ENCODE assay signal across 14 cellular contexts in the genomic region with DNA sequence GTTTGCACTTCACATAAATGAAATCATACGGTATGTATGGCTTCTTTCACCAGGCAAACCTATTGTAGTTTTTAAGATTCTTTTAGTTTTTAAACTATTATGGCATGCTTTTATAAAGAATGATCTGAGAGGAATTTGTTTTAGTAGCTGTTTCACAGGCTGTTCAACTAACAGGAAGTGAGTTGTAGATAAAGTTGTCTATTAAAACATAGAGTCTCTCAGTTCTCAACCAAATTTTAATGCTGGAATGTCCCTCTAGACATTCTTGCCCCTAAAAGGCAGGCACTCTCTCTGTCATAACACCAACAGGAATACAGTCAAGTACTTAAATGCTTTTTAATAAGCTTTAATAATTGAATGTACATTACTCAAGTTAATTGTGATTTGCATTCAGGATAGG.
A peak's percentile ranks its signal among the peaks of the same experiment; 100 is the strongest.
DNase-seq lines count a peak whose midpoint lies in the region; ATAC-seq, FAIRE-seq and TF ChIP-seq lines count a peak whose summit lies in the region.
"Had no signal": no experiment of that assay in that cellular context is flagged by ENCODE, and none has a peak within 500 bp of the region (broad histone marks: within the 10 kb centered on the region; RNA-seq: fewer than 3 reads in every experiment).

No MANE protein-coding gene starts in this region.

- peaks cover 22% of the 10 kb centered on the region for H3K4me1 Mint-ChIP-seq in astrocyte (ENCODE audit: low read depth, unreplicated experiment)

- intact Hi-C loops in heart left ventricle (cut with DNase I) (no loop called here), Right ventricle myocardium superior (cut with DNase I) (no loop called here), testis (cut with DNase I; ENCODE audit: low total_unique reads) (no loop called here)

- H4K20me1 ChIP-seq in astrocyte (ENCODE audit: insufficient read depth, low read length), result no peaks in the 10 kb centered on the region

- ATAC-seq in heart left ventricle, result peak in 1 of 4 donors; percentile 39
- ATAC-seq in Right ventricle myocardium superior (ENCODE audit: poor library complexity), result no peak
- ATAC-seq in GM21825 (IDR thresholded peaks at IDR 0.05; ENCODE audit: unreplicated experiment), result no peak

- no peak for DNase-seq in heart left ventricle
- no peak for DNase-seq in Right ventricle myocardium superior
- peak; percentile 46 for DNase-seq in astrocyte (ENCODE audit: low read depth)
- DNase-seq in hepatic stellate cell (ENCODE audit: low spot score), result peak; percentile 21
- DNase-seq in urothelium cell line (ENCODE audit: low spot score), result no peak
- DNase-seq in A172 (ENCODE audit: low spot score), result no peak
- no peak for DNase-seq in testis
- DNase-seq: activated CD4-positive, alpha-beta T cell treated with anti-CD3 and anti-CD28 coated beads for 48 hours; hippocampal formation had no signal

- H3K36me3 ChIP-seq in heart left ventricle (no peaks in the 10 kb centered on the region), astrocyte (ENCODE audit: insufficient read depth, low read length) (peaks cover 2% of the 10 kb centered on the region), testis (ENCODE audit: low read depth, missing control alignments) (no peaks in the 10 kb centered on the region)

- TF ChIP-seq POLR2A in heart left ventricle (IDR thresholded peaks at IDR 0.05) (no peak), testis (IDR thresholded peaks at IDR 0.05) (no peak)

- no peak overlapping the region for H3K4me3 Mint-ChIP-seq in astrocyte (ENCODE audit: unreplicated experiment)
- H3K4me3 Mint-ChIP-seq: activated T-helper 1 cell treated with anti-CD3 and anti-CD28 coated beads, Interleukin-12 subunit alpha, Interleukin-12 subunit beta, Interleukin-2, Interleukin-4 antibody, amounts not matched to agents 30 ng/mL and 10 ng/mL and 1 ng/mL, durations not matched to agents 14 hours and 24 hours and 36 hours; type B pancreatic cell had no signal

- no peak overlapping the region for H3K4me3 ChIP-seq in heart left ventricle
- H3K4me3 ChIP-seq in astrocyte (ENCODE audit: insufficient read depth, low read depth, low read length), result no peak overlapping the region
- no peak overlapping the region for H3K4me3 ChIP-seq in testis
- H3K4me3 ChIP-seq: lung had no signal

- H3K27me3 ChIP-seq in heart left ventricle (no peaks in the 10 kb centered on the region), astrocyte (ENCODE audit: insufficient read depth, low read length) (no peaks in the 10 kb centered on the region), testis (no peaks in the 10 kb centered on the region)

- no peaks in the 10 kb centered on the region for H3K27me3 Mint-ChIP-seq in astrocyte (ENCODE audit: low read depth, unreplicated experiment)
- H3K27me3 Mint-ChIP-seq: type B pancreatic cell had no signal

- H3K4me2 ChIP-seq in astrocyte (ENCODE audit: low read length), result peak overlapping the region; percentile 50

- TF ChIP-seq CTCF in heart left ventricle (IDR thresholded peaks at IDR 0.05) (no peak), astrocyte (IDR thresholded peaks at IDR 0.05; ENCODE audit: insufficient read depth, low read depth, low read length) (no peak), testis (IDR thresholded peaks at IDR 0.05) (no peak)

- H3K27ac Mint-ChIP-seq in astrocyte (ENCODE audit: unreplicated experiment), result peak overlapping the region; percentile 86
- H3K27ac Mint-ChIP-seq: activated T-helper 1 cell treated with anti-CD3 and anti-CD28 coated beads, Interleukin-12 subunit alpha, Interleukin-12 subunit beta, Interleukin-2, Interleukin-4 antibody, amounts not matched to agents 30 ng/mL and 10 ng/mL and 1 ng/mL, durations not matched to agents 14 hours and 24 hours and 36 hours; type B pancreatic cell had no signal

- H3K27ac ChIP-seq in heart left ventricle (peak overlapping the region in 9 of 12 donors; percentile 5 to 63 (median 31)), astrocyte (ENCODE audit: low read depth, low read length) (peak overlapping the region; percentile 78), testis (peak overlapping the region in 1 of 2 donors; percentile 43)

- H3K4me1 ChIP-seq in heart left ventricle (peaks cover 0 to 31% (median 10%) of the 10 kb centered on the region in 12 donors), astrocyte (ENCODE audit: insufficient read depth, low read length) (peaks cover 12% of the 10 kb centered on the region), testis (peaks cover 16% of the 10 kb centered on the region)

- H2AFZ ChIP-seq in astrocyte (ENCODE audit: low read depth, low read length), result peak overlapping the region; percentile 15

- WGBS in heart left ventricle, 4 donors, result 49 to 63% (median 56%) methylated on average over 1 of the region's 1 CpG
- WGBS in testis, 2 donors, result 29 to 45% methylated on average over 1 of the region's 1 CpG

- H3K36me3 Mint-ChIP-seq in astrocyte (ENCODE audit: low read depth, unreplicated experiment), result no peaks in the 10 kb centered on the region
- H3K36me3 Mint-ChIP-seq: type B pancreatic cell had no signal

- FAIRE-seq in astrocyte (lab: Jason Lieb, UNC) (no peak), urothelium cell line (lab: Jason Lieb, UNC) (peak; percentile 13)
- FAIRE-seq: bronchial epithelial cell had no signal

- H3K9ac ChIP-seq in astrocyte (ENCODE audit: low read length), result peak overlapping the region; percentile 53

- peaks cover 4% of the 10 kb centered on the region for H3K9me3 Mint-ChIP-seq in astrocyte (ENCODE audit: unreplicated experiment)
- H3K9me3 Mint-ChIP-seq: type B pancreatic cell had no signal

- no peaks in the 10 kb centered on the region for H3K79me2 ChIP-seq in astrocyte (ENCODE audit: insufficient read depth, low read length)

- H3K9me3 ChIP-seq in heart left ventricle, result peaks cover 0 to 7% (median 0%) of the 10 kb centered on the region in 12 donors
- no peaks in the 10 kb centered on the region for H3K9me3 ChIP-seq in astrocyte (ENCODE audit: insufficient read depth, low read depth, low read length)
- no peaks in the 10 kb centered on the region for H3K9me3 ChIP-seq in testis

Comparison
In these comparisons a context has a peak if more than half of its experiments do, and no peak if none do; other contexts are left out.
1. DNase-seq: peak in astrocyte (single experiment) and hepatic stellate cell (single experiment); none in heart left ventricle (0 of 5), Right ventricle myocardium superior (single experiment), urothelium cell line (single experiment), A172 (single experiment) and testis (single experiment).